ENCODE assay signal across 2 cellular contexts in genomic region chr4:61180405-61180804, GRCh38.
TF ChIP-seq lines count a peak whose summit lies in the region.

No MANE protein-coding gene starts in this region.

TF ChIP-seq in GM23338, 12 proteins besides CTCF, POLR2A, EP300 and RAD21 (continued from another document):
- TF ChIP-seq REST (IDR thresholded peaks at IDR 0.05; ENCODE audit: unreplicated experiment) (no peak), EZH2phosphoT487 (IDR thresholded peaks at IDR 0.05; ENCODE audit: unreplicated experiment) (no peak), NANOG (IDR thresholded peaks at IDR 0.05; ENCODE audit: borderline replicate concordance) (no peak), POLR2AphosphoS5 (IDR thresholded peaks at IDR 0.05; ENCODE audit: low read depth) (no peak), EZH2 (IDR thresholded peaks at IDR 0.05; ENCODE audit: low read depth, unreplicated experiment) (no peak), CREB1 (CRISPR knock-in tag; IDR thresholded peaks at IDR 0.05; ENCODE audit: low read depth) (no peak)
- TF ChIP-seq, protein P1, sequence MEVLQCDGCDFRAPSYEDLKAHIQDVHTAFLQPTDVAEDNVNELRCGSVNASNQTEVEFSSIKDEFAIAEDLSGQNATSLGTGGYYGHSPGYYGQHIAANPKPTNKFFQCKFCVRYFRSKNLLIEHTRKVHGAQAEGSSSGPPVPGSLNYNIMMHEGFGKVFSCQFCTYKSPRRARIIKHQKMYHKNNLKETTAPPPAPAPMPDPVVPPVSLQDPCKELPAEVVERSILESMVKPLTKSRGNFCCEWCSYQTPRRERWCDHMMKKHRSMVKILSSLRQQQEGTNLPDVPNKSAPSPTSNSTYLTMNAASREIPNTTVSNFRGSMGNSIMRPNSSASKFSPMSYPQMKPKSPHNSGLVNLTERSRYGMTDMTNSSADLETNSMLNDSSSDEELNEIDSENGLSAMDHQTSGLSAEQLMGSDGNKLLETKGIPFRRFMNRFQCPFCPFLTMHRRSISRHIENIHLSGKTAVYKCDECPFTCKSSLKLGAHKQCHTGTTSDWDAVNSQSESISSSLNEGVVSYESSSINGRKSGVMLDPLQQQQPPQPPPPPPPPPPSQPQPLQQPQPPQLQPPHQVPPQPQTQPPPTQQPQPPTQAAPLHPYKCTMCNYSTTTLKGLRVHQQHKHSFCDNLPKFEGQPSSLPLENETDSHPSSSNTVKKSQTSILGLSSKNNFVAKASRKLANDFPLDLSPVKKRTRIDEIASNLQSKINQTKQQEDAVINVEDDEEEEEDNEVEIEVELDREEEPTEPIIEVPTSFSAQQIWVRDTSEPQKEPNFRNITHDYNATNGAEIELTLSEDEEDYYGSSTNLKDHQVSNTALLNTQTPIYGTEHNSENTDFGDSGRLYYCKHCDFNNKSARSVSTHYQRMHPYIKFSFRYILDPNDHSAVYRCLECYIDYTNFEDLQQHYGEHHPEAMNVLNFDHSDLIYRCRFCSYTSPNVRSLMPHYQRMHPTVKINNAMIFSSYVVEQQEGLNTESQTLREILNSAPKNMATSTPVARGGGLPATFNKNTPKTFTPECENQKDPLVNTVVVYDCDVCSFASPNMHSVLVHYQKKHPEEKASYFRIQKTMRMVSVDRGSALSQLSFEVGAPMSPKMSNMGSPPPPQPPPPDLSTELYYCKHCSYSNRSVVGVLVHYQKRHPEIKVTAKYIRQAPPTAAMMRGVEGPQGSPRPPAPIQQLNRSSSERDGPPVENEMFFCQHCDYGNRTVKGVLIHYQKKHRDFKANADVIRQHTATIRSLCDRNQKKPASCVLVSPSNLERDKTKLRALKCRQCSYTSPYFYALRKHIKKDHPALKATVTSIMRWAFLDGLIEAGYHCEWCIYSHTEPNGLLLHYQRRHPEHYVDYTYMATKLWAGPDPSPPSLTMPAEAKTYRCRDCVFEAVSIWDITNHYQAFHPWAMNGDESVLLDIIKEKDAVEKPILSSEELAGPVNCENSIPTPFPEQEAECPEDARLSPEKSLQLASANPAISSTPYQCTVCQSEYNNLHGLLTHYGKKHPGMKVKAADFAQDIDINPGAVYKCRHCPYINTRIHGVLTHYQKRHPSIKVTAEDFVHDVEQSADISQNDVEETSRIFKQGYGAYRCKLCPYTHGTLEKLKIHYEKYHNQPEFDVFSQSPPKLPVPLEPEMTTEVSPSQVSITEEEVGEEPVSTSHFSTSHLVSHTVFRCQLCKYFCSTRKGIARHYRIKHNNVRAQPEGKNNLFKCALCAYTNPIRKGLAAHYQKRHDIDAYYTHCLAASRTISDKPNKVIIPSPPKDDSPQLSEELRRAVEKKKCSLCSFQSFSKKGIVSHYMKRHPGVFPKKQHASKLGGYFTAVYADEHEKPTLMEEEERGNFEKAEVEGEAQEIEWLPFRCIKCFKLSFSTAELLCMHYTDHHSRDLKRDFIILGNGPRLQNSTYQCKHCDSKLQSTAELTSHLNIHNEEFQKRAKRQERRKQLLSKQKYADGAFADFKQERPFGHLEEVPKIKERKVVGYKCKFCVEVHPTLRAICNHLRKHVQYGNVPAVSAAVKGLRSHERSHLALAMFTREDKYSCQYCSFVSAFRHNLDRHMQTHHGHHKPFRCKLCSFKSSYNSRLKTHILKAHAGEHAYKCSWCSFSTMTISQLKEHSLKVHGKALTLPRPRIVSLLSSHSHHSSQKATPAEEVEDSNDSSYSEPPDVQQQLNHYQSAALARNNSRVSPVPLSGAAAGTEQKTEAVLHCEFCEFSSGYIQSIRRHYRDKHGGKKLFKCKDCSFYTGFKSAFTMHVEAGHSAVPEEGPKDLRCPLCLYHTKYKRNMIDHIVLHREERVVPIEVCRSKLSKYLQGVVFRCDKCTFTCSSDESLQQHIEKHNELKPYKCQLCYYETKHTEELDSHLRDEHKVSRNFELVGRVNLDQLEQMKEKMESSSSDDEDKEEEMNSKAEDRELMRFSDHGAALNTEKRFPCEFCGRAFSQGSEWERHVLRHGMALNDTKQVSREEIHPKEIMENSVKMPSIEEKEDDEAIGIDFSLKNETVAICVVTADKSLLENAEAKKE (CRISPR knock-in tag; IDR thresholded peaks at IDR 0.05) = no peak
- TF ChIP-seq, protein P2, sequence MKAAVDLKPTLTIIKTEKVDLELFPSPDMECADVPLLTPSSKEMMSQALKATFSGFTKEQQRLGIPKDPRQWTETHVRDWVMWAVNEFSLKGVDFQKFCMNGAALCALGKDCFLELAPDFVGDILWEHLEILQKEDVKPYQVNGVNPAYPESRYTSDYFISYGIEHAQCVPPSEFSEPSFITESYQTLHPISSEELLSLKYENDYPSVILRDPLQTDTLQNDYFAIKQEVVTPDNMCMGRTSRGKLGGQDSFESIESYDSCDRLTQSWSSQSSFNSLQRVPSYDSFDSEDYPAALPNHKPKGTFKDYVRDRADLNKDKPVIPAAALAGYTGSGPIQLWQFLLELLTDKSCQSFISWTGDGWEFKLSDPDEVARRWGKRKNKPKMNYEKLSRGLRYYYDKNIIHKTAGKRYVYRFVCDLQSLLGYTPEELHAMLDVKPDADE (IDR thresholded peaks at IDR 0.05) = no peak
TF ChIP-seq in GM23338: peak in this region for 0.

TF ChIP-seq in WTC11, 78 proteins besides CTCF, POLR2A, EP300 and RAD21:
- TF ChIP-seq, protein P3, sequence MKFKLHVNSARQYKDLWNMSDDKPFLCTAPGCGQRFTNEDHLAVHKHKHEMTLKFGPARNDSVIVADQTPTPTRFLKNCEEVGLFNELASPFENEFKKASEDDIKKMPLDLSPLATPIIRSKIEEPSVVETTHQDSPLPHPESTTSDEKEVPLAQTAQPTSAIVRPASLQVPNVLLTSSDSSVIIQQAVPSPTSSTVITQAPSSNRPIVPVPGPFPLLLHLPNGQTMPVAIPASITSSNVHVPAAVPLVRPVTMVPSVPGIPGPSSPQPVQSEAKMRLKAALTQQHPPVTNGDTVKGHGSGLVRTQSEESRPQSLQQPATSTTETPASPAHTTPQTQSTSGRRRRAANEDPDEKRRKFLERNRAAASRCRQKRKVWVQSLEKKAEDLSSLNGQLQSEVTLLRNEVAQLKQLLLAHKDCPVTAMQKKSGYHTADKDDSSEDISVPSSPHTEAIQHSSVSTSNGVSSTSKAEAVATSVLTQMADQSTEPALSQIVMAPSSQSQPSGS (CRISPR knock-in tag; IDR thresholded peaks at IDR 0.05; ENCODE audit: borderline replicate concordance, low read depth) = no peak
- TF ChIP-seq ZBTB21 (CRISPR knock-in tag; IDR thresholded peaks at IDR 0.05; ENCODE audit: borderline replicate concordance) (no peak), NR1H2 (CRISPR knock-in tag; IDR thresholded peaks at IDR 0.05) (no peak), ESRRA (CRISPR knock-in tag; IDR thresholded peaks at IDR 0.05; ENCODE audit: borderline replicate concordance) (no peak), ZNF416 (CRISPR knock-in tag; IDR thresholded peaks at IDR 0.05) (no peak), GRHL2 (CRISPR knock-in tag; IDR thresholded peaks at IDR 0.05; ENCODE audit: insufficient replicate concordance, severe bottlenecking) (no peak), JAZF1 (CRISPR knock-in tag; IDR thresholded peaks at IDR 0.05) (no peak), ZNF263 (CRISPR knock-in tag; IDR thresholded peaks at IDR 0.05; ENCODE audit: low read depth) (no peak), NFYB (CRISPR knock-in tag; conservative IDR thresholded peaks at IDR 0.05; ENCODE audit: low read depth) (no peak), ZNF423 (CRISPR knock-in tag; IDR thresholded peaks at IDR 0.05) (no peak), SMAD3 (CRISPR knock-in tag; IDR thresholded peaks at IDR 0.05; ENCODE audit: borderline replicate concordance) (no peak), ZNF512 (CRISPR knock-in tag; IDR thresholded peaks at IDR 0.05; ENCODE audit: borderline replicate concordance) (no peak), ZNF219 (CRISPR knock-in tag; IDR thresholded peaks at IDR 0.05; ENCODE audit: borderline replicate concordance) (no peak), ZNF138 (CRISPR knock-in tag; conservative IDR thresholded peaks at IDR 0.05) (no peak), MXD4 (CRISPR knock-in tag; IDR thresholded peaks at IDR 0.05; ENCODE audit: borderline replicate concordance) (no peak), ZBTB43 (CRISPR knock-in tag; IDR thresholded peaks at IDR 0.05) (no peak)
- TF ChIP-seq, protein P4, sequence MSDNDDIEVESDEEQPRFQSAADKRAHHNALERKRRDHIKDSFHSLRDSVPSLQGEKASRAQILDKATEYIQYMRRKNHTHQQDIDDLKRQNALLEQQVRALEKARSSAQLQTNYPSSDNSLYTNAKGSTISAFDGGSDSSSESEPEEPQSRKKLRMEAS (CRISPR knock-in tag; IDR thresholded peaks at IDR 0.05) = no peak
- TF ChIP-seq, protein P5, sequence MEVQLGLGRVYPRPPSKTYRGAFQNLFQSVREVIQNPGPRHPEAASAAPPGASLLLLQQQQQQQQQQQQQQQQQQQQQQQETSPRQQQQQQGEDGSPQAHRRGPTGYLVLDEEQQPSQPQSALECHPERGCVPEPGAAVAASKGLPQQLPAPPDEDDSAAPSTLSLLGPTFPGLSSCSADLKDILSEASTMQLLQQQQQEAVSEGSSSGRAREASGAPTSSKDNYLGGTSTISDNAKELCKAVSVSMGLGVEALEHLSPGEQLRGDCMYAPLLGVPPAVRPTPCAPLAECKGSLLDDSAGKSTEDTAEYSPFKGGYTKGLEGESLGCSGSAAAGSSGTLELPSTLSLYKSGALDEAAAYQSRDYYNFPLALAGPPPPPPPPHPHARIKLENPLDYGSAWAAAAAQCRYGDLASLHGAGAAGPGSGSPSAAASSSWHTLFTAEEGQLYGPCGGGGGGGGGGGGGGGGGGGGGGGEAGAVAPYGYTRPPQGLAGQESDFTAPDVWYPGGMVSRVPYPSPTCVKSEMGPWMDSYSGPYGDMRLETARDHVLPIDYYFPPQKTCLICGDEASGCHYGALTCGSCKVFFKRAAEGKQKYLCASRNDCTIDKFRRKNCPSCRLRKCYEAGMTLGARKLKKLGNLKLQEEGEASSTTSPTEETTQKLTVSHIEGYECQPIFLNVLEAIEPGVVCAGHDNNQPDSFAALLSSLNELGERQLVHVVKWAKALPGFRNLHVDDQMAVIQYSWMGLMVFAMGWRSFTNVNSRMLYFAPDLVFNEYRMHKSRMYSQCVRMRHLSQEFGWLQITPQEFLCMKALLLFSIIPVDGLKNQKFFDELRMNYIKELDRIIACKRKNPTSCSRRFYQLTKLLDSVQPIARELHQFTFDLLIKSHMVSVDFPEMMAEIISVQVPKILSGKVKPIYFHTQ (CRISPR knock-in tag; IDR thresholded peaks at IDR 0.05) = no peak
- TF ChIP-seq, protein P6, sequence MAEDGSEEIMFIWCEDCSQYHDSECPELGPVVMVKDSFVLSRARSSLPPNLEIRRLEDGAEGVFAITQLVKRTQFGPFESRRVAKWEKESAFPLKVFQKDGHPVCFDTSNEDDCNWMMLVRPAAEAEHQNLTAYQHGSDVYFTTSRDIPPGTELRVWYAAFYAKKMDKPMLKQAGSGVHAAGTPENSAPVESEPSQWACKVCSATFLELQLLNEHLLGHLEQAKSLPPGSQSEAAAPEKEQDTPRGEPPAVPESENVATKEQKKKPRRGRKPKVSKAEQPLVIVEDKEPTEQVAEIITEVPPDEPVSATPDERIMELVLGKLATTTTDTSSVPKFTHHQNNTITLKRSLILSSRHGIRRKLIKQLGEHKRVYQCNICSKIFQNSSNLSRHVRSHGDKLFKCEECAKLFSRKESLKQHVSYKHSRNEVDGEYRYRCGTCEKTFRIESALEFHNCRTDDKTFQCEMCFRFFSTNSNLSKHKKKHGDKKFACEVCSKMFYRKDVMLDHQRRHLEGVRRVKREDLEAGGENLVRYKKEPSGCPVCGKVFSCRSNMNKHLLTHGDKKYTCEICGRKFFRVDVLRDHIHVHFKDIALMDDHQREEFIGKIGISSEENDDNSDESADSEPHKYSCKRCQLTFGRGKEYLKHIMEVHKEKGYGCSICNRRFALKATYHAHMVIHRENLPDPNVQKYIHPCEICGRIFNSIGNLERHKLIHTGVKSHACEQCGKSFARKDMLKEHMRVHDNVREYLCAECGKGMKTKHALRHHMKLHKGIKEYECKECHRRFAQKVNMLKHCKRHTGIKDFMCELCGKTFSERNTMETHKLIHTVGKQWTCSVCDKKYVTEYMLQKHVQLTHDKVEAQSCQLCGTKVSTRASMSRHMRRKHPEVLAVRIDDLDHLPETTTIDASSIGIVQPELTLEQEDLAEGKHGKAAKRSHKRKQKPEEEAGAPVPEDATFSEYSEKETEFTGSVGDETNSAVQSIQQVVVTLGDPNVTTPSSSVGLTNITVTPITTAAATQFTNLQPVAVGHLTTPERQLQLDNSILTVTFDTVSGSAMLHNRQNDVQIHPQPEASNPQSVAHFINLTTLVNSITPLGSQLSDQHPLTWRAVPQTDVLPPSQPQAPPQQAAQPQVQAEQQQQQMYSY (CRISPR knock-in tag; IDR thresholded peaks at IDR 0.05) = no peak
- TF ChIP-seq, protein P7, sequence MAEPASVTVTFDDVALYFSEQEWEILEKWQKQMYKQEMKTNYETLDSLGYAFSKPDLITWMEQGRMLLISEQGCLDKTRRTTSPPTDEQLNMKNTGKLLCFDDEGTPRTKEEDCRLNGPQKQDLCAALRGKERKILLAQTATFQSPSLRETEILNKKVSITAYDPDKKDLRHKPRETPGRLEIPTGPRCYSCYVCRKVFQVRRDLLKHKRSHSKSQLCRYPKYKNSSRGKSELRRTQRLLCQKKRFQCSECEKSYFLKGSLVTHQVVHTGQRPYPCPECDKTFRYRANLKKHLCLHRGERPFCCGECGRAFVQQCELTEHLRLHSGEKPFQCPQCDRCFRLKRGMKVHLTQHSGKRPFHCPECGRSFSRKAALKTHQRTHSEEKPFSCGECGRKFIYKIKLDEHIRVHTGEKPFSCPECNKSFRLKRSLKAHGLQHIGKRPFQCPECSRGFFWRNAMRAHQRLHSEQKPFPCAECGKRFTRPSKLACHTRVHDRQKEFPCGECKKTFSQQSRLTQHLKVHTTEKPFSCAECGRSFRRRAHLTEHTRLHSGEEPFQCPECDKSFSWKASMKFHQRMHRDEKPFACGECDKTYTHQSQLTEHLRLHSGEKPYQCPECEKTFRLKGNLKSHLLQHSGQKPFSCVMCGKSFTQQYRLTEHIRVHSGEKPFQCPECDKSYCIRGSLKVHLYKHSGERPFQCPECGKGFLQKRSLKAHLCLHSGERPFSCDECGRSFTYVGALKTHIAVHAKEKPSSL (CRISPR knock-in tag; conservative IDR thresholded peaks at IDR 0.05) = no peak
TF ChIP-seq in WTC11: peak in this region for 0.
